1 cellular context compared by ENCODE assay signal in the genomic region with DNA sequence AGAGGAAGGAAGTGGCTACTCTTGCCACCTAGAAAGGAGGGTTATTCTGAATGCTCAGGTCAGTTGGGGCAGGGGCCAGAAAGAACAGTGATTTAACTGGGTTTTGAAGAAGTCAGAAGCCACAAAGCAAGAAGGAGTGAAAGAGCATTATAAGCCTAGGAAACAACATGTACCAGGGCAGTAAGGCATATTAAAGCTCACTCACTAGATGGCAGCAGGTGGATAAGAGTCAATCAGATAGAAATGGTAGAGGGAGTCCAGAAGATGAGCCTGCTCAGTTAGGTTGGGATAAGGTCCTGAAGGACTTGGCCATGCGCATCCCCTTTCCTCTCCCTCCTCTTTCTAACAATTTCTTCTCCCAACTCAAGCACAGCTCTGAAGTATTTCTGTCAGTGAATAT.
TF ChIP-seq lines count a peak whose summit lies in the region.

No MANE protein-coding gene starts in this region.

TF ChIP-seq in IMR-90, 13 proteins besides CTCF, POLR2A, EP300 and RAD21 (continued from another document):
- TF ChIP-seq, protein P1, sequence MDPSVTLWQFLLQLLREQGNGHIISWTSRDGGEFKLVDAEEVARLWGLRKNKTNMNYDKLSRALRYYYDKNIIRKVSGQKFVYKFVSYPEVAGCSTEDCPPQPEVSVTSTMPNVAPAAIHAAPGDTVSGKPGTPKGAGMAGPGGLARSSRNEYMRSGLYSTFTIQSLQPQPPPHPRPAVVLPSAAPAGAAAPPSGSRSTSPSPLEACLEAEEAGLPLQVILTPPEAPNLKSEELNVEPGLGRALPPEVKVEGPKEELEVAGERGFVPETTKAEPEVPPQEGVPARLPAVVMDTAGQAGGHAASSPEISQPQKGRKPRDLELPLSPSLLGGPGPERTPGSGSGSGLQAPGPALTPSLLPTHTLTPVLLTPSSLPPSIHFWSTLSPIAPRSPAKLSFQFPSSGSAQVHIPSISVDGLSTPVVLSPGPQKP (IDR thresholded peaks at IDR 0.05; ENCODE audit: borderline replicate concordance, low read depth, low read length) = no peak
- no peak for TF ChIP-seq NFE2L2 (IDR thresholded peaks at IDR 0.05; ENCODE audit: low read depth, low read length)
- no peak for TF ChIP-seq MAFK (IDR thresholded peaks at IDR 0.05; ENCODE audit: low read depth, low read length)
- TF ChIP-seq MAZ (IDR thresholded peaks at IDR 0.05; ENCODE audit: borderline replicate concordance, low read depth, low read length) = no peak
- no peak for TF ChIP-seq RCOR1 (IDR thresholded peaks at IDR 0.05; ENCODE audit: insufficient replicate concordance, low read length)
- no peak for TF ChIP-seq CEBPB (IDR thresholded peaks at IDR 0.05; ENCODE audit: low read depth, low read length)
- no peak for TF ChIP-seq FOS (IDR thresholded peaks at IDR 0.05; ENCODE audit: low read depth, low read length)
- TF ChIP-seq MXI1 (IDR thresholded peaks at IDR 0.05; ENCODE audit: borderline replicate concordance, low read depth, low read length) = no peak
- no peak for TF ChIP-seq BHLHE40 (IDR thresholded peaks at IDR 0.05; ENCODE audit: low read depth, low read length)
- TF ChIP-seq, protein P2, sequence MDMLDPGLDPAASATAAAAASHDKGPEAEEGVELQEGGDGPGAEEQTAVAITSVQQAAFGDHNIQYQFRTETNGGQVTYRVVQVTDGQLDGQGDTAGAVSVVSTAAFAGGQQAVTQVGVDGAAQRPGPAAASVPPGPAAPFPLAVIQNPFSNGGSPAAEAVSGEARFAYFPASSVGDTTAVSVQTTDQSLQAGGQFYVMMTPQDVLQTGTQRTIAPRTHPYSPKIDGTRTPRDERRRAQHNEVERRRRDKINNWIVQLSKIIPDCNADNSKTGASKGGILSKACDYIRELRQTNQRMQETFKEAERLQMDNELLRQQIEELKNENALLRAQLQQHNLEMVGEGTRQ (IDR thresholded peaks at IDR 0.05; ENCODE audit: low read depth, low read length) = no peak
- TF ChIP-seq CHD1 (IDR thresholded peaks at IDR 0.05; ENCODE audit: low read depth, low read length) = no peak
TF ChIP-seq in IMR-90: peak in this region for 0.
